Comparison of ENCODE assay signal across 8 cellular contexts in the genomic region with DNA sequence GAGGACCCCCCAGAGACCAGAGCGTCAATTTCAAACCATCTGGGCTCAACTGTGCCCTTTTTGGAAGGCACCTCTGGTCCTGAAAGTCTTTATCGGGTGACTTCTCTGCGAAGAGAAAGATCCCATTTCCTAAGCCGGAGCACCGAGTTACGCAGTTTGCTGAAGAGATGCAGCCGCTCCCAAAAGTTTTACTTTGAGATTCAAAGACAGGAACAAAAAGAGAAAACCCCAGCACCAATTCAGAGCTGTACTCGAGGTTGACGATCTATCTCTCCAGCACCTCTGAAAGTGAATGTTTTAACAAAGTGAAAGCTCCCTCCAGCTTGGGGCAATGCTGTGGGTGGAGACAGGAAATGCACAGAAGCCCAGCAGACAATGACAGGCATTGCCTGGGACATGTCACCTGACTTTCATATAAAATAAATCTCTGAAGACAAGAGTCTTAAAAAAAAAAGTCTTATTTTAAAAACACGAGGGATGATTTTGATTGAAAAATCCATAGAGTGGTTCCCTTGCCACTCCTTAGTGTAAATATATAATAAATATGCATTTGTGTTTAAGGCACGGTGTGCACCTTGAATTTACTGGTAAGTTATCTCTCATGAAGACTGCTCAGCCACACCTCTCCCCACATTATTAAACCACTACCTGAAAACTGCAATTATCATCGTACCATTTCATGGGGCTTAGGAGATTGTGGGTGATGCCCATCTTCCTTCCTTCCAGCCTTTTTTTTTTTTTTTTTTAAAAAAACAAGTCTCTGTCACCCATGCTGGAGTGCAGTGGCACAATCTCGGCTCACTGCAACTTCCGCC.
A peak's percentile ranks its signal among the peaks of the same experiment; 100 is the strongest.
DNase-seq lines count a peak whose midpoint lies in the region; ATAC-seq and TF ChIP-seq lines count a peak whose summit lies in the region.

No MANE protein-coding gene starts in this region.

- TF ChIP-seq EP300 in transverse colon (IDR thresholded peaks at IDR 0.05; ENCODE audit: low read depth): no peak

- peak overlapping the region; percentile 87 to 93 (median 88) for H3K27ac ChIP-seq in transverse colon

- H3K9me3 Mint-ChIP-seq in activated T-helper 17 cell treated with anti-CD3 and anti-CD28 coated beads, Interleukin-2, amount 50 U/mL, for 72 hours: no peaks in the 10 kb centered on the region

- 18 to 22% methylated on average over 10 to 14 of the region's 14 CpGs for WGBS in transverse colon (ENCODE audit: low coverage in 1 of 2), 2 donors

- H3K36me3 Mint-ChIP-seq in activated T-helper 17 cell treated with anti-CD3 and anti-CD28 coated beads, Interleukin-2, amount 50 U/mL, for 72 hours (ENCODE audit: low read depth): peaks cover 100% of the 10 kb centered on the region

- peak; percentile 66 for DNase-seq in NOMO-1 treated with DMSO at 0.1 percent for 48 hours (lab: John Stamatoyannopoulos, UW; ENCODE audit: unreplicated experiment)
- peak; percentile 71 for DNase-seq in germinal center (ENCODE audit: low spot score)
- peak; percentile 84 for DNase-seq in pons (ENCODE audit: low spot score)
- DNase-seq in transverse colon: peak; percentile 66

- H3K27me3 Mint-ChIP-seq in activated T-helper 17 cell treated with anti-CD3 and anti-CD28 coated beads, Interleukin-2, amount 50 U/mL, for 72 hours: no peaks in the 10 kb centered on the region

- H3K4me3 ChIP-seq in GM08714 (ENCODE audit: low read length): peak overlapping the region; percentile 65; the same call in 1 of the 2 replicates
- peak overlapping the region; percentile 4 to 63 (median 32) for H3K4me3 ChIP-seq in transverse colon

- peaks cover 10 to 62% (median 33%) of the 10 kb centered on the region in 4 donors for H3K4me1 ChIP-seq in transverse colon

- peak; percentile 65 for TF ChIP-seq POLR2A in transverse colon (IDR thresholded peaks at IDR 0.05)

- H3K9me3 ChIP-seq in transverse colon: no peaks in the 10 kb centered on the region

- no peaks in the 10 kb centered on the region for H3K27me3 ChIP-seq in transverse colon

- ATAC-seq in HG02588 (IDR thresholded peaks at IDR 0.05; ENCODE audit: unreplicated experiment): peak; percentile 66
- peak; percentile 91 for ATAC-seq in activated T-helper 17 cell treated with anti-CD3 and anti-CD28 coated beads, Interleukin-2, amount 50 U/mL, for 72 hours (replicated peaks)
- ATAC-seq in GM18520 (IDR thresholded peaks at IDR 0.05; ENCODE audit: unreplicated experiment): no peak

- in situ Hi-C loops in transverse colon (cut with MboI; ENCODE audit: low pct_ligation_motif_present in 1 of 4, low pct_unique_long_range_greater_than_20kb in 1 of 4, low sequenced_read_pairs in 3 of 4): no loop called here

- no peaks in the 10 kb centered on the region for H3K36me3 ChIP-seq in transverse colon

- peak overlapping the region; percentile 80 for H3K4me3 Mint-ChIP-seq in activated T-helper 17 cell treated with anti-CD3 and anti-CD28 coated beads, Interleukin-2, amount 50 U/mL, for 72 hours

- peak overlapping the region; percentile 89 for H3K27ac Mint-ChIP-seq in activated T-helper 17 cell treated with anti-CD3 and anti-CD28 coated beads, Interleukin-2, amount 50 U/mL, for 72 hours

- intact Hi-C loops in transverse colon (cut with DNase I; ENCODE audit: low total_unique reads): no loop called here

- peaks cover 61% of the 10 kb centered on the region for H3K4me1 Mint-ChIP-seq in activated T-helper 17 cell treated with anti-CD3 and anti-CD28 coated beads, Interleukin-2, amount 50 U/mL, for 72 hours

- no peak for TF ChIP-seq CTCF in transverse colon (IDR thresholded peaks at IDR 0.05)
